In the genomic region with DNA sequence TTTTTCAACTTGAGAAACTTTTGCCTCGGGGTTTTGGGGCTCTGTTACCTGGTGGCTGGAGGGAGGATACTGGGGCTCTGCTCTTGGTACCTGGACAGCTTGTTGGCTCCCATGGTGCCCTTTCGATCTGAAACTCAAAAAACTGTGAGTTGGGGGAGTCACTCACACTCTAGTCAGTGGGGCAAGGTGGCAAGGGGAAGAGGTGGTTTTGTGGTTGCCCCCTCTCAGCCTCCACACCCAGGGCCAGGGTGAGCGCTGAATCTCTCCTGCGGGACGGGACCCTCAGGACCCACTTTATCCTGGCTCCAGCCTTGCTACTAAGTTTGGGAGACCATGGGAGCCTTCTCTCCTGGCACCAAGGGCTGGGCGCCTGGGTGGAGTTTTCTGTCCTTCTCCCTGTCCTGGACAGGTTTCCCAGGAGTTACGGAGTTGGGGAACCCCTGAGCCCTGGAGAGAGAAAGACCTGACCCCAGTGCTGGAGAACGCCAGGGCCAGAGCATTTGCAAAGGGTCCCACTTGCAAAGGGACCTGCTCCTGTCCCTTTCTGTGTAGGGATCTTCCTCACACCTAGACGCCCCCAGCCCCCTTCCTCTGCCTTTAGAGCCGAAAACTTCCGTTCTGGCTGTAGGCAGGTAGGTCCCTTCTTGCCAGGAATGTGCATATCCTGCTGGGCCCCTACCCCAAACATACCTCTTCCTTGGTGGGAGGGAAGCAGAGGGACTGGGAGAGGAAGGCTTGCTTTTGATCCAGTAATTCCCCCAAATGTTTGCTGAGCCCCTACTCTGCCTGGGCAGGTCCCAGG, we compare ENCODE assay signal across 10 cellular contexts. TPM values are rescaled to one million over a fixed set of nuclear protein-coding genes. Genes with fewer than 3 reads are reported as not detected.
DNase-seq lines count a peak whose midpoint lies in the region; ATAC-seq, FAIRE-seq and TF ChIP-seq lines count a peak whose summit lies in the region.
"Had no signal": no experiment of that assay in that cellular context is flagged by ENCODE, and none has a peak within 500 bp of the region (broad histone marks: within the 10 kb centered on the region; RNA-seq: fewer than 3 reads in every experiment).

No MANE protein-coding gene starts in this region.

- H3K4me2 ChIP-seq in H1 (ENCODE audit: insufficient read depth in 1 of 2, low read depth in 2 of 2, low read length in 2 of 2): peak overlapping the region; percentile 81 to 100
- peak overlapping the region; percentile 97 for H3K4me2 ChIP-seq in neural progenitor cell

- WGBS in HUES64: 27% methylated on average over 11 of the region's 11 CpGs
- WGBS in H1 (ENCODE audit: extremely low coverage in 1 of 2, insufficient coverage in 1 of 2, insufficient read length in 1 of 2, insufficient replicate concordance in 2 of 2, low coverage in 1 of 2, low lambda C conversion rate in 2 of 2, missing lambda C conversion rate in 1 of 2), 2 experiments: 10% methylated on average over 11 of the region's 11 CpGs; no CpG with 5 or more reads in 1 of the 2 experiments

- no peak for ATAC-seq in CD4-positive, CD25-positive, alpha-beta regulatory T cell (ENCODE audit: low read depth in 2 of 2)
- ATAC-seq in GM21367 (IDR thresholded peaks at IDR 0.05; ENCODE audit: unreplicated experiment): no peak
- no peak for ATAC-seq in GM18870 (IDR thresholded peaks at IDR 0.05; ENCODE audit: unreplicated experiment)

- no peak overlapping the region for H3K56ac ChIP-seq in H1 (replicated peaks; ENCODE audit: insufficient read length, low read depth, low read length)

- peaks cover 13% of the 10 kb centered on the region for H3K79me1 ChIP-seq in H1 (ENCODE audit: low read depth, low read length)

- H4K5ac ChIP-seq in H1 (ENCODE audit: insufficient read length, low read depth, low read length): no peak overlapping the region

- TF ChIP-seq EP300 in H1 (IDR thresholded peaks at IDR 0.05; ENCODE audit: borderline replicate concordance in 1 of 2, low read depth in 2 of 2, low read length in 2 of 2): no peak

- peak overlapping the region; percentile 52; the same call in 1 of the 2 replicates for H2BK5ac ChIP-seq in H1 (ENCODE audit: low read depth, low read length)

- H3K4me3 Mint-ChIP-seq in CD4-positive, CD25-positive, alpha-beta regulatory T cell: peak overlapping the region; percentile 82 to 97 (median 92)
- H3K4me3 Mint-ChIP-seq in neural progenitor cell: peak overlapping the region; percentile 100

- no peak for DNase-seq in CD4-positive, CD25-positive, alpha-beta regulatory T cell
- no peak for DNase-seq in H1 (ENCODE audit: low read depth in 1 of 2, low spot score in 2 of 2)
- no peak for DNase-seq in neural progenitor cell (ENCODE audit: low spot score)
- DNase-seq in anterior cingulate cortex (lab: John Stamatoyannopoulos, UW): no peak
- no peak for DNase-seq in NCI-H2227 treated with DMSO at 0.1 percent for 48 hours (lab: John Stamatoyannopoulos, UW)
- DNase-seq: hippocampal formation, NCI-H2081 had no signal

- H3K9me3 ChIP-seq in CD4-positive, CD25-positive, alpha-beta regulatory T cell (ENCODE audit: control insufficient read depth in 2 of 2, low read length in 2 of 2): no peaks in the 10 kb centered on the region
- H3K9me3 ChIP-seq in HUES64 (ENCODE audit: insufficient read depth, low read depth, low read length): no peaks in the 10 kb centered on the region
- H3K9me3 ChIP-seq in H1 (ENCODE audit: insufficient read depth in 2 of 2, low read depth in 1 of 2, low read length in 1 of 2): no peaks in the 10 kb centered on the region
- no peaks in the 10 kb centered on the region for H3K9me3 ChIP-seq in neural progenitor cell (ENCODE audit: low read depth)

- H2AK5ac ChIP-seq in H1 (ENCODE audit: low read depth, low read length): peak overlapping the region; percentile 84; the same call in 1 of the 2 replicates

- peak overlapping the region; percentile 12; the same call in 1 of the 2 replicates for H2BK15ac ChIP-seq in H1 (ENCODE audit: low read length)

- no peaks in the 10 kb centered on the region for H3K9me3 Mint-ChIP-seq in CD4-positive, CD25-positive, alpha-beta regulatory T cell
- H3K9me3 Mint-ChIP-seq in neural progenitor cell: no peaks in the 10 kb centered on the region

- H4K91ac ChIP-seq in H1 (replicated peaks; ENCODE audit: insufficient read length, low read length): peak overlapping the region; percentile 83

- H3K36me3 Mint-ChIP-seq in CD4-positive, CD25-positive, alpha-beta regulatory T cell: peaks cover 7% of the 10 kb centered on the region
- peaks cover 28% of the 10 kb centered on the region for H3K36me3 Mint-ChIP-seq in neural progenitor cell

- TF ChIP-seq CTCF in H1 (IDR thresholded peaks at IDR 0.05; ENCODE audit: control extremely low read depth in 1 of 3, insufficient read depth in 1 of 3, low read depth in 1 of 3, low read length in 3 of 3) (no peak), neural progenitor cell (IDR thresholded peaks at IDR 0.05) (no peak)

- H3K9ac ChIP-seq in HUES64 (ENCODE audit: low read depth, low read length): no peak overlapping the region
- no peak overlapping the region; a peak in 2 of 7 replicates for H3K9ac ChIP-seq in H1 (replicated peaks in 1 of 4; ENCODE audit: extremely low read depth in 1 of 4, low read depth in 3 of 4, low read length in 3 of 4)
- no peak overlapping the region for H3K9ac ChIP-seq in neural progenitor cell

- no peak overlapping the region for H3K27ac ChIP-seq in CD4-positive, CD25-positive, alpha-beta regulatory T cell (ENCODE audit: insufficient read depth, low read length, poor library complexity, severe bottlenecking)
- H3K27ac ChIP-seq in HUES64 (ENCODE audit: low read depth, low read length) (no peak overlapping the region), H1 (ENCODE audit: low read depth, low read length) (no peak overlapping the region), neural progenitor cell (no peak overlapping the region)

- no peak overlapping the region for H3K14ac ChIP-seq in H1 (ENCODE audit: insufficient read length)

- H3K36me3 ChIP-seq in CD4-positive, CD25-positive, alpha-beta regulatory T cell (ENCODE audit: control insufficient read depth, insufficient read depth, low read length): no peaks in the 10 kb centered on the region
- H3K36me3 ChIP-seq in HUES64 (ENCODE audit: insufficient read depth, low read length) (no peaks in the 10 kb centered on the region), H1 (ENCODE audit: control insufficient read depth in 2 of 4, insufficient read depth in 4 of 4, low read length in 3 of 4) (no peaks in the 10 kb centered on the region), neural progenitor cell (no peaks in the 10 kb centered on the region)

- H2BK20ac ChIP-seq in H1 (ENCODE audit: low read length): peak overlapping the region; percentile 61; the same call in 1 of the 2 replicates

- no peak overlapping the region for H2BK120ac ChIP-seq in H1 (replicated peaks; ENCODE audit: low read depth, low read length)

- H2BK12ac ChIP-seq in H1 (ENCODE audit: low read depth, low read length): peak overlapping the region; percentile 73

- H3K4me1 Mint-ChIP-seq in CD4-positive, CD25-positive, alpha-beta regulatory T cell: peaks cover 0 to 29% (median 16%) of the 10 kb centered on the region in 4 donors
- H3K4me1 Mint-ChIP-seq in neural progenitor cell: peaks cover 69% of the 10 kb centered on the region

- peak overlapping the region; percentile 68; the same call in 1 of the 2 replicates for H3K18ac ChIP-seq in H1 (ENCODE audit: extremely low read depth, low read length)

- peak overlapping the region; percentile 97 for H3K4ac ChIP-seq in H1 (replicated peaks; ENCODE audit: insufficient read length, low read depth, low read length)

- H3K23me2 ChIP-seq in H1 (ENCODE audit: low read depth, low read length): peaks cover 23% of the 10 kb centered on the region; the same call in 1 of the 2 replicates

- H3K27me3 ChIP-seq in CD4-positive, CD25-positive, alpha-beta regulatory T cell (ENCODE audit: control insufficient read depth, insufficient read depth, low read length): peaks cover 6% of the 10 kb centered on the region
- peaks cover 89% of the 10 kb centered on the region for H3K27me3 ChIP-seq in HUES64 (ENCODE audit: insufficient read depth, low read length)
- H3K27me3 ChIP-seq in H1 (replicated peaks in 1 of 4; ENCODE audit: control insufficient read depth in 3 of 4, extremely low read depth in 1 of 4, insufficient read depth in 3 of 4, low read length in 3 of 4): peaks cover 29 to 82% (median 77%) of the 10 kb centered on the region in 4 experiments
- peaks cover 87% of the 10 kb centered on the region for H3K27me3 ChIP-seq in neural progenitor cell

- H3K27ac Mint-ChIP-seq in CD4-positive, CD25-positive, alpha-beta regulatory T cell: peak overlapping the region in 1 of 3 donors; percentile 56
- peak overlapping the region; percentile 79 for H3K27ac Mint-ChIP-seq in neural progenitor cell

- POLR2A ChIA-PET in H1 (lab: Charles Lee; ENCODE audit: partially characterized antibody): interaction anchor here (0.8 to 2.4 kb wide), 5 partner anchors 8 to 78 kb away, joined by 3 to 7 read pairs (median 3); no protein-coding TSS in a partner anchor

- no peak overlapping the region for H2AFZ ChIP-seq in H1 (ENCODE audit: low read length)
- H2AFZ ChIP-seq in neural progenitor cell (replicated peaks): no peak overlapping the region

- H3K4me1 ChIP-seq in CD4-positive, CD25-positive, alpha-beta regulatory T cell (ENCODE audit: control insufficient read depth, insufficient read depth, low read length, poor library complexity, severe bottlenecking): peaks cover 35% of the 10 kb centered on the region
- peaks cover 61% of the 10 kb centered on the region for H3K4me1 ChIP-seq in HUES64 (ENCODE audit: insufficient read depth, low read length)
- H3K4me1 ChIP-seq in H1 (replicated peaks in 1 of 4; ENCODE audit: control insufficient read depth in 3 of 4, insufficient read depth in 4 of 4, low read length in 3 of 4): peaks cover 32 to 64% (median 51%) of the 10 kb centered on the region in 4 experiments
- H3K4me1 ChIP-seq in neural progenitor cell: peaks cover 63% of the 10 kb centered on the region

- H4K20me1 ChIP-seq in H1 (replicated peaks in 1 of 2; ENCODE audit: control insufficient read depth in 1 of 2, insufficient read depth in 2 of 2, low read length in 2 of 2) (peaks cover 12 to 36% of the 10 kb centered on the region in 2 experiments), neural progenitor cell (ENCODE audit: low read depth) (peaks cover 79% of the 10 kb centered on the region)

- H3F3A ChIP-seq in neural progenitor cell (ENCODE audit: low read depth): peaks cover 17% of the 10 kb centered on the region

- no peak for TF ChIP-seq RAD21 in H1 (IDR thresholded peaks at IDR 0.05 in 1 of 2, conservative IDR thresholded peaks at IDR 0.05 in 1 of 2; ENCODE audit: low read depth in 2 of 2, low read length in 2 of 2)

- H3K79me2 ChIP-seq in H1 (ENCODE audit: control insufficient read depth in 1 of 2, insufficient read depth in 2 of 2, low read length in 2 of 2): peaks cover 0 to 46% of the 10 kb centered on the region in 2 experiments; a peak in 2 of 4 replicates
- H3K79me2 ChIP-seq in neural progenitor cell (ENCODE audit: low read depth): peaks cover 65% of the 10 kb centered on the region

- no peak overlapping the region for H3K4me3 ChIP-seq in CD4-positive, CD25-positive, alpha-beta regulatory T cell (ENCODE audit: low read depth, low read length)
- H3K4me3 ChIP-seq in HUES64 (ENCODE audit: low read length) (peak overlapping the region; percentile 76), H1 (ENCODE audit: extremely low read depth in 1 of 4, insufficient read depth in 2 of 4, low read depth in 3 of 4, low read length in 4 of 4) (peak overlapping the region; percentile 17 to 98 (median 45); a peak in 7 of 8 replicates), neural progenitor cell (peak overlapping the region; percentile 89)

- peak overlapping the region; percentile 22; the same call in 1 of the 2 replicates for H4K8ac ChIP-seq in H1 (ENCODE audit: extremely low read depth, insufficient read depth, low read length)

- FAIRE-seq in H1 (lab: Jason Lieb, UNC): no peak

- no peak overlapping the region for H3K23ac ChIP-seq in H1 (ENCODE audit: insufficient read length)

- peaks cover 53% of the 10 kb centered on the region for H3K27me3 Mint-ChIP-seq in CD4-positive, CD25-positive, alpha-beta regulatory T cell
- peaks cover 6% of the 10 kb centered on the region for H3K27me3 Mint-ChIP-seq in neural progenitor cell (ENCODE audit: insufficient read depth, low read depth)

- CTCF ChIA-PET in H1 (lab: Charles Lee; ENCODE audit: partially characterized antibody): interaction anchor here (0.7 to 8.4 kb wide), 16 partner anchors 10 to 181 kb away, joined by 3 to 56 read pairs (median 4); no protein-coding TSS in a partner anchor

- no peak for TF ChIP-seq POLR2A in H1 (IDR thresholded peaks at IDR 0.05; ENCODE audit: control extremely low read depth in 1 of 2, low read depth in 2 of 2, low read length in 2 of 2)

RNA-seq across cellular contexts. Expression of gene FOXP4, which starts 2.9 kb away (rescaled TPM):
- total RNA-seq in CD4-positive, CD25-positive, alpha-beta regulatory T cell: 9.9 TPM
- polyA plus RNA-seq in CD4-positive, CD25-positive, alpha-beta regulatory T cell: under 1 TPM; 0.26 to 0.49 (median 0.33) TPM
- 17.5 TPM for polyA plus RNA-seq in HUES64 (2013, experiment 1 of 2)
- polyA plus RNA-seq in HUES64 (2013, experiment 2 of 2): 21.1 TPM
- total RNA-seq in H1 (2021; fragmentation: NEBNext Ultra II Directional; extraction: Animal tissue kit (Norgen Biotek cat#: 25700)): 13.3 and 14.7 TPM in 2 replicates
- 4.8 and 6.7 TPM in 2 replicates for polyA plus RNA-seq in H1 (2011; rRNA removed)
- polyA plus RNA-seq in H1 (2011; cell fraction: cytosol; rRNA removed): 2.2 TPM
- polyA plus RNA-seq in H1 (2011; cell fraction: nucleus; rRNA removed): 8.8 TPM
- polyA plus RNA-seq in H1 (2012, experiment 1 of 2): 9.6 to 20.8 TPM (median 19.1 TPM) in 4 replicates
- polyA plus RNA-seq in H1 (2012, experiment 2 of 2): 13.4 TPM
- polyA plus RNA-seq in H1 (2013, experiment 1 of 2): 5.1 TPM
- 5.1 TPM for polyA plus RNA-seq in H1 (2013, experiment 2 of 2)
- polyA minus RNA-seq in H1 (2011; rRNA and poly(A)+ RNA removed): 2.0 and 2.4 TPM in 2 replicates
- polyA minus RNA-seq in H1 (2011; cell fraction: cytosol; rRNA and poly(A)+ RNA removed): 9.3 TPM
- 5.1 TPM for polyA minus RNA-seq in H1 (2011; cell fraction: nucleus; rRNA and poly(A)+ RNA removed)
- 2.7 and 6.9 TPM in 2 replicates for total RNA-seq in neural progenitor cell (ENCODE audit: low replicate concordance)
